In the genomic region with DNA sequence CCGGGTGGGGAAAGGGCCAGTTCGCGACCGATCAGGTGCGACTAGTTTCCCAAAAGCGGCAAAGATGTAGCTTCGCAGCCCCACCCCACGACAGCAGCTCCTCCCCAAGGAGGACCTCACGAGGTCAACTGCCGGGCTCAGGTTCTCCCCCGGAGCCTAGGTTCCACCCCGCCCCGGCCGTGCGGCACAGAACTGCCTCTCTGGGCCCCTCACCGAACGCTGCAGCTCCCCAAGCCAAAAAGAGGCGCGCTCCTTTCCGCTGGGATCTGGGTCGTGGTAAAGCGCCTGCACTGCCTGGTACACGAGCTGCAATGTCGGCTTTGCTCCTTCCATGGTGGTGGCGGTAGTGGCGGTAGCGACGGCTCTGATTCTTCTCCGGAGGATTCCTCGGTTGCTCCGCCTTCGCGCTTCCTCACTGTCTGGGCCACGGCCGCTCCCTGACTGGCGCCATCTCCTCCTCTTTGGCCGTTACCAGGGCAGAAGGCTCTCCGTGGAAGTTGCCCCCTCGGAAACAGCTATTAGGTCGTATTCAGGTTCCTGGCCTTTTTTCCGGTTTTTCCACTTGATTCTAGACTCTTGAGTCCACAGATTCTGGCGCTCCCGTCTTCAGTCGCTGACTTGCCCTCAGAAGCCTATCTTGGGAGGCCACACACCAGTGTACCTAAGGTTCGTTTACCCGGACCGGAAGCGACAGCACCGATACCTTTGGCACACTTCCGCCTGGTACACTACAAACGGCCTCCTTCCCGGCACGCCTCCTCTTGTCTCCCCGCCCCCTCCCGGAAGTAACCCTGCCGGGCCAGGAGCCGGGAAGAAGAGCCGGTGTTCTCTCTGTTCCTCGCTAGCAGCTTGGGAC, we compare ENCODE assay signal across 1 cellular context.
TF ChIP-seq lines count a peak whose summit lies in the region.

A gene (minus strand): TSS at position 674 of the 856 bp plus-strand sequence. CDS start 341 bp downstream, at position 333.

TF ChIP-seq in HEK293, 187 proteins besides CTCF, POLR2A, EP300 and RAD21 (continued from another document and continues in another):
- TF ChIP-seq, protein P1, sequence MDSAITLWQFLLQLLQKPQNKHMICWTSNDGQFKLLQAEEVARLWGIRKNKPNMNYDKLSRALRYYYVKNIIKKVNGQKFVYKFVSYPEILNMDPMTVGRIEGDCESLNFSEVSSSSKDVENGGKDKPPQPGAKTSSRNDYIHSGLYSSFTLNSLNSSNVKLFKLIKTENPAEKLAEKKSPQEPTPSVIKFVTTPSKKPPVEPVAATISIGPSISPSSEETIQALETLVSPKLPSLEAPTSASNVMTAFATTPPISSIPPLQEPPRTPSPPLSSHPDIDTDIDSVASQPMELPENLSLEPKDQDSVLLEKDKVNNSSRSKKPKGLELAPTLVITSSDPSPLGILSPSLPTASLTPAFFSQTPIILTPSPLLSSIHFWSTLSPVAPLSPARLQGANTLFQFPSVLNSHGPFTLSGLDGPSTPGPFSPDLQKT (IDR thresholded peaks at IDR 0.05; ENCODE audit: borderline replicate concordance, low read depth, low read length) = peak; percentile 94
- TF ChIP-seq ZNF621 (tag by site-specific recombination; IDR thresholded peaks at IDR 0.05) (no peak), ZSCAN16 (tag by site-specific recombination; IDR thresholded peaks at IDR 0.05) (0 out of 2 replicates have a peak, but pooled peaks have one; percentile 47), SP3 (tag by site-specific recombination; IDR thresholded peaks at IDR 0.05) (peak; percentile 93), GLI4 (tag by site-specific recombination; IDR thresholded peaks at IDR 0.05) (peak; percentile 91), ZNF433 (tag by site-specific recombination; IDR thresholded peaks at IDR 0.05; ENCODE audit: low read depth) (no peak), BCL11A (tag by site-specific recombination; IDR thresholded peaks at IDR 0.05; ENCODE audit: low read depth) (peak; percentile 51; the same call in 1 of the 2 replicates), ZNF394 (tag by site-specific recombination; IDR thresholded peaks at IDR 0.05; ENCODE audit: borderline replicate concordance) (peak; percentile 83), ZNF701 (tag by site-specific recombination; IDR thresholded peaks at IDR 0.05) (no peak), ZNF114 (tag by site-specific recombination; IDR thresholded peaks at IDR 0.05) (no peak), KLF9 (tag by site-specific recombination; IDR thresholded peaks at IDR 0.05; ENCODE audit: low read depth) (peak; percentile 99), ZFP37 (tag by site-specific recombination; IDR thresholded peaks at IDR 0.05) (peak; percentile 98), ZNF37A (tag by site-specific recombination; IDR thresholded peaks at IDR 0.05) (no peak), ZNF324 (tag by site-specific recombination; IDR thresholded peaks at IDR 0.05) (peak; percentile 97), ZNF776 (tag by site-specific recombination; IDR thresholded peaks at IDR 0.05; ENCODE audit: borderline replicate concordance) (no peak), ZNF571 (tag by site-specific recombination; IDR thresholded peaks at IDR 0.05) (no peak), ZNF558 (tag by site-specific recombination; IDR thresholded peaks at IDR 0.05) (peak; percentile 88), ZNF501 (tag by site-specific recombination; IDR thresholded peaks at IDR 0.05) (peak; percentile 98), ZNF555 (tag by site-specific recombination; conservative IDR thresholded peaks at IDR 0.05) (no peak), ZBTB1 (tag by site-specific recombination; IDR thresholded peaks at IDR 0.05) (no peak), YY2 (tag by site-specific recombination; IDR thresholded peaks at IDR 0.05) (peak; percentile 97), EGR2 (tag by site-specific recombination; IDR thresholded peaks at IDR 0.05; ENCODE audit: low read depth) (peak; percentile 41; the same call in 1 of the 2 replicates), KLF16 (tag by site-specific recombination; IDR thresholded peaks at IDR 0.05) (peak; percentile 99), ZNF777 (tag by site-specific recombination; IDR thresholded peaks at IDR 0.05; ENCODE audit: borderline replicate concordance) (no peak), ZBTB20 (tag by site-specific recombination; IDR thresholded peaks at IDR 0.05) (peak; percentile 84; the same call in 1 of the 2 replicates), ZNF184 (tag by site-specific recombination; IDR thresholded peaks at IDR 0.05) (no peak; the same call in 1 of the 2 replicates), ZNF624 (tag by site-specific recombination; IDR thresholded peaks at IDR 0.05) (no peak), ZNF416 (tag by site-specific recombination; IDR thresholded peaks at IDR 0.05) (no peak), KLF7 (tag by site-specific recombination; IDR thresholded peaks at IDR 0.05; ENCODE audit: borderline replicate concordance) (peak; percentile 91), ZNF596 (tag by site-specific recombination; IDR thresholded peaks at IDR 0.05) (no peak), ZIC2 (tag by site-specific recombination; IDR thresholded peaks at IDR 0.05) (peak; percentile 35; the same call in 1 of the 2 replicates), ZNF10 (tag by site-specific recombination; IDR thresholded peaks at IDR 0.05) (peak; percentile 74; the same call in 1 of the 2 replicates), ZNF560 (tag by site-specific recombination; IDR thresholded peaks at IDR 0.05; ENCODE audit: borderline replicate concordance) (no peak), ZNF677 (tag by site-specific recombination; IDR thresholded peaks at IDR 0.05) (no peak), GFI1B (tag by site-specific recombination; IDR thresholded peaks at IDR 0.05) (peak; percentile 16; the same call in 1 of the 2 replicates)
- TF ChIP-seq, protein P2, sequence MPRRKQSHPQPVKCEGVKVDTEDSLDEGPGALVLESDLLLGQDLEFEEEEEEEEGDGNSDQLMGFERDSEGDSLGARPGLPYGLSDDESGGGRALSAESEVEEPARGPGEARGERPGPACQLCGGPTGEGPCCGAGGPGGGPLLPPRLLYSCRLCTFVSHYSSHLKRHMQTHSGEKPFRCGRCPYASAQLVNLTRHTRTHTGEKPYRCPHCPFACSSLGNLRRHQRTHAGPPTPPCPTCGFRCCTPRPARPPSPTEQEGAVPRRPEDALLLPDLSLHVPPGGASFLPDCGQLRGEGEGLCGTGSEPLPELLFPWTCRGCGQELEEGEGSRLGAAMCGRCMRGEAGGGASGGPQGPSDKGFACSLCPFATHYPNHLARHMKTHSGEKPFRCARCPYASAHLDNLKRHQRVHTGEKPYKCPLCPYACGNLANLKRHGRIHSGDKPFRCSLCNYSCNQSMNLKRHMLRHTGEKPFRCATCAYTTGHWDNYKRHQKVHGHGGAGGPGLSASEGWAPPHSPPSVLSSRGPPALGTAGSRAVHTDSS (tag by site-specific recombination; IDR thresholded peaks at IDR 0.05) = no peak
- TF ChIP-seq, protein P3, sequence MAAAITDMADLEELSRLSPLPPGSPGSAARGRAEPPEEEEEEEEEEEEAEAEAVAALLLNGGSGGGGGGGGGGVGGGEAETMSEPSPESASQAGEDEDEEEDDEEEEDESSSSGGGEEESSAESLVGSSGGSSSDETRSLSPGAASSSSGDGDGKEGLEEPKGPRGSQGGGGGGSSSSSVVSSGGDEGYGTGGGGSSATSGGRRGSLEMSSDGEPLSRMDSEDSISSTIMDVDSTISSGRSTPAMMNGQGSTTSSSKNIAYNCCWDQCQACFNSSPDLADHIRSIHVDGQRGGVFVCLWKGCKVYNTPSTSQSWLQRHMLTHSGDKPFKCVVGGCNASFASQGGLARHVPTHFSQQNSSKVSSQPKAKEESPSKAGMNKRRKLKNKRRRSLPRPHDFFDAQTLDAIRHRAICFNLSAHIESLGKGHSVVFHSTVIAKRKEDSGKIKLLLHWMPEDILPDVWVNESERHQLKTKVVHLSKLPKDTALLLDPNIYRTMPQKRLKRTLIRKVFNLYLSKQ (tag by site-specific recombination; IDR thresholded peaks at IDR 0.05; ENCODE audit: borderline replicate concordance) = no peak
- TF ChIP-seq, protein P4, sequence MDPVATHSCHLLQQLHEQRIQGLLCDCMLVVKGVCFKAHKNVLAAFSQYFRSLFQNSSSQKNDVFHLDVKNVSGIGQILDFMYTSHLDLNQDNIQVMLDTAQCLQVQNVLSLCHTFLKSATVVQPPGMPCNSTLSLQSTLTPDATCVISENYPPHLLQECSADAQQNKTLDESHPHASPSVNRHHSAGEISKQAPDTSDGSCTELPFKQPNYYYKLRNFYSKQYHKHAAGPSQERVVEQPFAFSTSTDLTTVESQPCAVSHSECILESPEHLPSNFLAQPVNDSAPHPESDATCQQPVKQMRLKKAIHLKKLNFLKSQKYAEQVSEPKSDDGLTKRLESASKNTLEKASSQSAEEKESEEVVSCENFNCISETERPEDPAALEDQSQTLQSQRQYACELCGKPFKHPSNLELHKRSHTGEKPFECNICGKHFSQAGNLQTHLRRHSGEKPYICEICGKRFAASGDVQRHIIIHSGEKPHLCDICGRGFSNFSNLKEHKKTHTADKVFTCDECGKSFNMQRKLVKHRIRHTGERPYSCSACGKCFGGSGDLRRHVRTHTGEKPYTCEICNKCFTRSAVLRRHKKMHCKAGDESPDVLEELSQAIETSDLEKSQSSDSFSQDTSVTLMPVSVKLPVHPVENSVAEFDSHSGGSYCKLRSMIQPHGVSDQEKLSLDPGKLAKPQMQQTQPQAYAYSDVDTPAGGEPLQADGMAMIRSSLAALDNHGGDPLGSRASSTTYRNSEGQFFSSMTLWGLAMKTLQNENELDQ (tag by site-specific recombination; IDR thresholded peaks at IDR 0.05; ENCODE audit: low read depth) = no peak
- TF ChIP-seq, protein P5, sequence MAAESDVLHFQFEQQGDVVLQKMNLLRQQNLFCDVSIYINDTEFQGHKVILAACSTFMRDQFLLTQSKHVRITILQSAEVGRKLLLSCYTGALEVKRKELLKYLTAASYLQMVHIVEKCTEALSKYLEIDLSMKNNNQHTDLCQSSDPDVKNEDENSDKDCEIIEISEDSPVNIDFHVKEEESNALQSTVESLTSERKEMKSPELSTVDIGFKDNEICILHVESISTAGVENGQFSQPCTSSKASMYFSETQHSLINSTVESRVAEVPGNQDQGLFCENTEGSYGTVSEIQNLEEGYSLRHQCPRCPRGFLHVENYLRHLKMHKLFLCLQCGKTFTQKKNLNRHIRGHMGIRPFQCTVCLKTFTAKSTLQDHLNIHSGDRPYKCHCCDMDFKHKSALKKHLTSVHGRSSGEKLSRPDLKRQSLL (tag by site-specific recombination; IDR thresholded peaks at IDR 0.05) = peak; percentile 30; the same call in 1 of the 2 replicates
- TF ChIP-seq, protein P6, sequence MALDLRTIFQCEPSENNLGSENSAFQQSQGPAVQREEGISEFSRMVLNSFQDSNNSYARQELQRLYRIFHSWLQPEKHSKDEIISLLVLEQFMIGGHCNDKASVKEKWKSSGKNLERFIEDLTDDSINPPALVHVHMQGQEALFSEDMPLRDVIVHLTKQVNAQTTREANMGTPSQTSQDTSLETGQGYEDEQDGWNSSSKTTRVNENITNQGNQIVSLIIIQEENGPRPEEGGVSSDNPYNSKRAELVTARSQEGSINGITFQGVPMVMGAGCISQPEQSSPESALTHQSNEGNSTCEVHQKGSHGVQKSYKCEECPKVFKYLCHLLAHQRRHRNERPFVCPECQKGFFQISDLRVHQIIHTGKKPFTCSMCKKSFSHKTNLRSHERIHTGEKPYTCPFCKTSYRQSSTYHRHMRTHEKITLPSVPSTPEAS (tag by site-specific recombination; IDR thresholded peaks at IDR 0.05) = peak; percentile 53; the same call in 1 of the 2 replicates
- TF ChIP-seq, protein P7, sequence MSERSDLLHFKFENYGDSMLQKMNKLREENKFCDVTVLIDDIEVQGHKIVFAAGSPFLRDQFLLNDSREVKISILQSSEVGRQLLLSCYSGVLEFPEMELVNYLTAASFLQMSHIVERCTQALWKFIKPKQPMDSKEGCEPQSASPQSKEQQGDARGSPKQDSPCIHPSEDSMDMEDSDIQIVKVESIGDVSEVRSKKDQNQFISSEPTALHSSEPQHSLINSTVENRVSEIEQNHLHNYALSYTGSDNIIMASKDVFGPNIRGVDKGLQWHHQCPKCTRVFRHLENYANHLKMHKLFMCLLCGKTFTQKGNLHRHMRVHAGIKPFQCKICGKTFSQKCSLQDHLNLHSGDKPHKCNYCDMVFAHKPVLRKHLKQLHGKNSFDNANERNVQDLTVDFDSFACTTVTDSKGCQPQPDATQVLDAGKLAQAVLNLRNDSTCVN (tag by site-specific recombination; optimal IDR thresholded peaks at IDR 0.05) = peak; percentile 56
- TF ChIP-seq, protein P8, sequence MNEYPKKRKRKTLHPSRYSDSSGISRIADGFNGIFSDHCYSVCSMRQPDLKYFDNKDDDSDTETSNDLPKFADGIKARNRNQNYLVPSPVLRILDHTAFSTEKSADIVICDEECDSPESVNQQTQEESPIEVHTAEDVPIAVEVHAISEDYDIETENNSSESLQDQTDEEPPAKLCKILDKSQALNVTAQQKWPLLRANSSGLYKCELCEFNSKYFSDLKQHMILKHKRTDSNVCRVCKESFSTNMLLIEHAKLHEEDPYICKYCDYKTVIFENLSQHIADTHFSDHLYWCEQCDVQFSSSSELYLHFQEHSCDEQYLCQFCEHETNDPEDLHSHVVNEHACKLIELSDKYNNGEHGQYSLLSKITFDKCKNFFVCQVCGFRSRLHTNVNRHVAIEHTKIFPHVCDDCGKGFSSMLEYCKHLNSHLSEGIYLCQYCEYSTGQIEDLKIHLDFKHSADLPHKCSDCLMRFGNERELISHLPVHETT (tag by site-specific recombination; IDR thresholded peaks at IDR 0.05) = peak; percentile 98
- TF ChIP-seq, protein P9, sequence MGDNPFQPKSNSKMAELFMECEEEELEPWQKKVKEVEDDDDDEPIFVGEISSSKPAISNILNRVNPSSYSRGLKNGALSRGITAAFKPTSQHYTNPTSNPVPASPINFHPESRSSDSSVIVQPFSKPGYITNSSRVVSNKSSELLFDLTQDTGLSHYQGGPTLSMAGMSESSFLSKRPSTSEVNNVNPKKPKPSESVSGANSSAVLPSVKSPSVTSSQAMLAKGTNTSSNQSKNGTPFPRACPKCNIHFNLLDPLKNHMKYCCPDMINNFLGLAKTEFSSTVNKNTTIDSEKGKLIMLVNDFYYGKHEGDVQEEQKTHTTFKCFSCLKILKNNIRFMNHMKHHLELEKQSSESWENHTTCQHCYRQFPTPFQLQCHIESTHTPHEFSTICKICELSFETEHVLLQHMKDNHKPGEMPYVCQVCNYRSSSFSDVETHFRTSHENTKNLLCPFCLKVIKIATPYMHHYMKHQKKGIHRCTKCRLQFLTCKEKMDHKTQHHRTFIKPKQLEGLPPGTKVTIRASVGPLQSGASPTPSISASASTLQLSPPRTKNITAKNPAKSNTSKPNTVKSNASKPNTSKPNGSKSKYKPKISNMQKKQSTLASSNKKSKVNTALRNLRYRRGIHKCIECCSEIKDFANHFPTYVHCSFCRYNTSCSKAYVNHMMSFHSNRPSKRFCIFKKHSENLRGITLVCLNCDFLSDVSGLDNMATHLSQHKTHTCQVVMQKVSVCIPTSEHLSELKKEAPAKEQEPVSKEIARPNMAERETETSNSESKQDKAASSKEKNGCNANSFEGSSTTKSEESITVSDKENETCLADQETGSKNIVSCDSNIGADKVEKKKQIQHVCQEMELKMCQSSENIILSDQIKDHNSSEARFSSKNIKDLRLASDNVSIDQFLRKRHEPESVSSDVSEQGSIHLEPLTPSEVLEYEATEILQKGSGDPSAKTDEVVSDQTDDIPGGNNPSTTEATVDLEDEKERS (tag by site-specific recombination; IDR thresholded peaks at IDR 0.05) = peak; percentile 81
- TF ChIP-seq, protein P10, sequence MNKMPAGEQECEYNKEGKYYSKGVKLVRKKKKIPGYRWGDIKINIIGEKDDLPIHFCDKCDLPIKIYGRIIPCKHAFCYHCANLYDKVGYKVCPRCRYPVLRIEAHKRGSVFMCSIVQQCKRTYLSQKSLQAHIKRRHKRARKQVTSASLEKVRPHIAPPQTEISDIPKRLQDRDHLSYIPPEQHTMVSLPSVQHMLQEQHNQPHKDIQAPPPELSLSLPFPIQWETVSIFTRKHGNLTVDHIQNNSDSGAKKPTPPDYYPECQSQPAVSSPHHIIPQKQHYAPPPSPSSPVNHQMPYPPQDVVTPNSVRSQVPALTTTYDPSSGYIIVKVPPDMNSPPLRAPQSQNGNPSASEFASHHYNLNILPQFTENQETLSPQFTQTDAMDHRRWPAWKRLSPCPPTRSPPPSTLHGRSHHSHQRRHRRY (tag by site-specific recombination; IDR thresholded peaks at IDR 0.05) = 0 out of 2 replicates have a peak, but pooled peaks have one; percentile 43
